ENCODE assay signal across 14 cellular contexts in genomic region chr10:97780991-97781540, GRCh38. TPM values are rescaled to one million over a fixed set of nuclear protein-coding genes. Genes with fewer than 3 reads are reported as not detected.
DNase-seq lines count a peak whose midpoint lies in the region; ATAC-seq and TF ChIP-seq lines count a peak whose summit lies in the region.
"Had no signal": no experiment of that assay in that cellular context is flagged by ENCODE, and none has a peak within 500 bp of the region (broad histone marks: within the 10 kb centered on the region; RNA-seq: fewer than 3 reads in every experiment).

No MANE protein-coding gene starts in this region.

- intact Hi-C loops in IMR-90 (cut with micrococcal nuclease) (no loop called here), A673 (cut with micrococcal nuclease; ENCODE audit: unreplicated experiment) (no loop called here)

- DNase-seq in IMR-90 (no peak), astrocyte of the hippocampus (ENCODE audit: low read depth, low spot score) (peak; percentile 46), mesendoderm (no peak), D341Med (ENCODE audit: low spot score) (no peak), A673 (ENCODE audit: low spot score) (no peak), GM10248 (ENCODE audit: extremely low spot score) (no peak)
- DNase-seq in effector CD8-positive, alpha-beta T cell (lab: John Stamatoyannopoulos, UW) = no peak
- DNase-seq: activated effector memory CD4-positive, alpha-beta T cell treated with Interleukin-2 at 50 U/mL for 16 hours; glutamatergic neuron; NCI-H146 had no signal

- TF ChIP-seq RAD21 in IMR-90 (IDR thresholded peaks at IDR 0.05; ENCODE audit: low read length) = no peak

- peak; percentile 24 for ATAC-seq in IMR-90 (ENCODE audit: low read depth)

- POLR2A ChIA-PET in IMR-90 (lab: Charles Lee; ENCODE audit: unreplicated experiment) = no interaction called here
- POLR2A ChIA-PET in A673 (lab: Charles Lee; ENCODE audit: low non-redundant PET) = no interaction called here
- POLR2A ChIA-PET in GM10248 (lab: Yijun Ruan, JAX) = no interaction called here

- no peak overlapping the region for H3K14ac ChIP-seq in IMR-90 (replicated peaks; ENCODE audit: low read depth, low read length)

- H2BK5ac ChIP-seq in IMR-90 (ENCODE audit: low read depth, low read length, poor library complexity, severe bottlenecking) (no peak overlapping the region), mesendoderm (ENCODE audit: low read length) (no peak overlapping the region)

- WGBS in IMR-90 (ENCODE audit: extremely low coverage in 2 of 2, insufficient read length in 1 of 2), 2 experiments = 0% methylated on average over 2 of the region's 6 CpGs; no CpG with 5 or more reads in 1 of the 2 experiments
- WGBS in mesendoderm (ENCODE audit: extremely low coverage, insufficient coverage, low lambda C conversion rate) = no CpG with 5 or more reads among the region's 6 CpGs

- CTCF ChIA-PET in IMR-90 (lab: Yijun Ruan, JAX) = no interaction called here
- CTCF ChIA-PET in A673 (lab: Charles Lee) = interaction anchor here (0.6 kb wide), 1 partner anchor 1410 kb away, joined by 3 read pairs; no protein-coding TSS in a partner anchor
- CTCF ChIA-PET in GM10248 (lab: Yijun Ruan, JAX) = interaction anchor here (1.0 to 6.1 kb wide), 6 partner anchors 9 to 260 kb away, joined by 3 to 21 read pairs (median 3); no protein-coding TSS in a partner anchor

- H2AFZ ChIP-seq in ACC112 (ENCODE audit: low read length, unreplicated experiment) (peak overlapping the region; percentile 34), IMR-90 (replicated peaks; ENCODE audit: low read length, poor library complexity) (no peak overlapping the region)

- no peak overlapping the region for H3K4ac ChIP-seq in IMR-90 (ENCODE audit: low read depth, low read length)
- H3K4ac ChIP-seq in mesendoderm (ENCODE audit: low read depth, low read length) = no peak overlapping the region

- H3K23ac ChIP-seq in IMR-90 (ENCODE audit: low read depth, low read length) (no peak overlapping the region), mesendoderm (ENCODE audit: low read length) (no peak overlapping the region)

- no peak overlapping the region for H4K8ac ChIP-seq in IMR-90 (ENCODE audit: low read depth in 2 of 2, low read length in 2 of 2)
- H4K8ac ChIP-seq in mesendoderm (ENCODE audit: low read depth, low read length) = no peak overlapping the region

- H2AK5ac ChIP-seq in IMR-90 (ENCODE audit: low read depth, low read length) = no peak overlapping the region
- H2AK5ac ChIP-seq in mesendoderm (ENCODE audit: low read length) = no peak overlapping the region

- no peak for TF ChIP-seq CTCF in IMR-90 (conservative IDR thresholded peaks at IDR 0.05; ENCODE audit: low read depth, low read length)
- TF ChIP-seq CTCF in A673 (conservative IDR thresholded peaks at IDR 0.05; ENCODE audit: low read depth, low read length) = no peak
- TF ChIP-seq CTCF in GM10248 (IDR thresholded peaks at IDR 0.05; ENCODE audit: control extremely low read depth, extremely low read depth, low read depth, missing control alignments) = no peak

- H3K4me3 ChIP-seq in ACC112 (ENCODE audit: low read depth, low read length) (no peak overlapping the region), IMR-90 (ENCODE audit: insufficient read depth, low read depth, low read length) (no peak overlapping the region), mesendoderm (ENCODE audit: low read length) (no peak overlapping the region), A673 (ENCODE audit: low read depth, low read length, poor library complexity, severe bottlenecking) (no peak overlapping the region)

- no peaks in the 10 kb centered on the region for H4K20me1 ChIP-seq in IMR-90 (ENCODE audit: insufficient read depth, low read length)

- H4K5ac ChIP-seq in IMR-90 (ENCODE audit: low read depth, low read length) = no peak overlapping the region
- H4K5ac ChIP-seq in mesendoderm (ENCODE audit: low read length) = no peak overlapping the region

- no peak overlapping the region for H3K18ac ChIP-seq in IMR-90 (ENCODE audit: low read depth, low read length)
- H3K18ac ChIP-seq in mesendoderm (ENCODE audit: low read length) = no peak overlapping the region

- no TSS peak for BruUV-seq in IMR-90 (replicated peaks; lab: Mats Ljungman, UMichigan)
- no TSS peak for BruUV-seq in A673 (replicated peaks; lab: Mats Ljungman, UMichigan)

- H2BK120ac ChIP-seq in IMR-90 (ENCODE audit: low read depth, low read length) (no peak overlapping the region), mesendoderm (ENCODE audit: low read depth, low read length) (no peak overlapping the region)

- H3K9me3 ChIP-seq in IMR-90 (ENCODE audit: control insufficient read depth, insufficient read depth, low read length) = no peaks in the 10 kb centered on the region
- no peaks in the 10 kb centered on the region for H3K9me3 ChIP-seq in A673 (ENCODE audit: low read depth, low read length, poor library complexity, severe bottlenecking)

- in situ Hi-C loops in IMR-90 (cut with MboI; ENCODE audit: low sequenced_read_pairs) = loop anchor here (25.0 kb wide), 1 partner anchor 256 kb away; the partner anchor contains the start of gene CRTAC1

- H2BK20ac ChIP-seq in IMR-90 (ENCODE audit: low read depth, low read length) = no peak overlapping the region

- H3K79me2 ChIP-seq in ACC112 (ENCODE audit: control insufficient read depth, insufficient read depth, low read length, unreplicated experiment) (no peaks in the 10 kb centered on the region), mesendoderm (ENCODE audit: control insufficient read depth, insufficient read depth, low read length) (no peaks in the 10 kb centered on the region)

- dilution Hi-C loops in IMR-90 (cut with HindIII; ENCODE audit: low sequenced_read_pairs, unreplicated experiment) = no loop called here

- peaks cover 9% of the 10 kb centered on the region for H3K4me1 ChIP-seq in ACC112 (ENCODE audit: control insufficient read depth, insufficient read depth, low read length, unreplicated experiment)
- no peaks in the 10 kb centered on the region for H3K4me1 ChIP-seq in IMR-90 (ENCODE audit: control insufficient read depth, insufficient read depth, low read length)
- H3K4me1 ChIP-seq in mesendoderm (ENCODE audit: control insufficient read depth, low read depth, low read length) = peaks cover 8% of the 10 kb centered on the region
- H3K4me1 ChIP-seq in A673 (ENCODE audit: insufficient read depth, low read length, poor library complexity, severe bottlenecking) = peaks cover 12% of the 10 kb centered on the region

- no peak overlapping the region for H2AK9ac ChIP-seq in IMR-90 (replicated peaks; ENCODE audit: low read depth, low read length, poor library complexity)

- H2BK15ac ChIP-seq in IMR-90 (ENCODE audit: low read depth, low read length) (no peak overlapping the region), mesendoderm (replicated peaks; ENCODE audit: low read depth) (no peak overlapping the region)

- no peak overlapping the region for H3K9ac ChIP-seq in IMR-90 (ENCODE audit: low read depth, low read length)
- H3K9ac ChIP-seq in mesendoderm (ENCODE audit: low read length) = no peak overlapping the region

- H3K36me3 ChIP-seq in ACC112 (ENCODE audit: insufficient read depth, low read length) (no peaks in the 10 kb centered on the region), IMR-90 (ENCODE audit: control insufficient read depth, insufficient read depth, low read length) (no peaks in the 10 kb centered on the region), mesendoderm (ENCODE audit: control insufficient read depth, insufficient read depth, low read length) (no peaks in the 10 kb centered on the region), A673 (ENCODE audit: insufficient read depth, low read length, poor library complexity, severe bottlenecking) (no peaks in the 10 kb centered on the region)

- H3K56ac ChIP-seq in IMR-90 (ENCODE audit: extremely low read depth, insufficient read depth, low read length) (no peak overlapping the region), mesendoderm (ENCODE audit: low read length) (peak overlapping the region; percentile 6)

- no peak overlapping the region for H4K91ac ChIP-seq in IMR-90 (ENCODE audit: insufficient read depth, low read depth, low read length)

- H3K27me3 ChIP-seq in ACC112 (ENCODE audit: insufficient read depth, low read length) (no peaks in the 10 kb centered on the region), IMR-90 (ENCODE audit: control insufficient read depth, insufficient read depth, low read length) (peaks cover 48% of the 10 kb centered on the region), mesendoderm (ENCODE audit: insufficient read depth, low read length, poor library complexity) (no peaks in the 10 kb centered on the region), A673 (replicated peaks; ENCODE audit: insufficient read depth, low read depth, low read length, poor library complexity) (no peaks in the 10 kb centered on the region)

- no peaks in the 10 kb centered on the region for H3K9me1 ChIP-seq in IMR-90 (ENCODE audit: insufficient read depth, low read length)

- H3K27ac ChIP-seq in ACC112 (ENCODE audit: low read depth, low read length) = no peak overlapping the region
- H3K27ac ChIP-seq in IMR-90 (ENCODE audit: insufficient read depth, low read length) = no peak overlapping the region
- no peak overlapping the region for H3K27ac ChIP-seq in mesendoderm (ENCODE audit: low read depth, low read length)
- H3K27ac ChIP-seq in A673 (ENCODE audit: low read depth, low read length, poor library complexity, severe bottlenecking) = no peak overlapping the region
- H3K27ac ChIP-seq: C4-2B, VCaP had no signal

- TF ChIP-seq POLR2A in IMR-90 (IDR thresholded peaks at IDR 0.05; ENCODE audit: low read depth, low read length) = no peak

- H3K79me1 ChIP-seq in IMR-90 (ENCODE audit: low read depth in 1 of 2, low read length in 2 of 2) (no peaks in the 10 kb centered on the region), mesendoderm (ENCODE audit: low read length) (no peaks in the 10 kb centered on the region)

- H3K4me2 ChIP-seq in IMR-90 (ENCODE audit: low read depth, low read length) (no peak overlapping the region), mesendoderm (ENCODE audit: low read length) (no peak overlapping the region)

TF ChIP-seq in IMR-90, 13 proteins besides CTCF, POLR2A, EP300 and RAD21 (continues in another document):
- no peak for TF ChIP-seq SMC3 (IDR thresholded peaks at IDR 0.05; ENCODE audit: low read depth, low read length)
- TF ChIP-seq CEBPB (IDR thresholded peaks at IDR 0.05; ENCODE audit: low read depth, low read length) = no peak
- TF ChIP-seq MAZ (IDR thresholded peaks at IDR 0.05; ENCODE audit: borderline replicate concordance, low read depth, low read length) = no peak

RNA-seq across cellular contexts. Expression of gene SFRP5, which starts 9.3 kb away (rescaled TPM):
- total RNA-seq in IMR-90 (2012; rRNA removed) = not detected in 2 replicates
- polyA plus RNA-seq in IMR-90 (2012; rRNA removed) = not detected in 2 replicates
- polyA plus RNA-seq in IMR-90 (2012; cell fraction: cytosol; rRNA removed) = not detected in 2 replicates
- not detected in 2 replicates for polyA plus RNA-seq in IMR-90 (2012; cell fraction: nucleus; rRNA removed; ENCODE audit: low replicate concordance)
- polyA plus RNA-seq in mesendoderm (2013, experiment 1 of 2) = 0.98 TPM
- 0.90 TPM for polyA plus RNA-seq in mesendoderm (2013, experiment 2 of 2)
- total RNA-seq in A673 (2021) = not detected in 2 replicates
- total RNA-seq: OCI-LY7 had no signal

RNA-seq across cellular contexts. Expression of gene ZFYVE27, which starts 44.1 kb away (rescaled TPM):
- total RNA-seq in IMR-90 (2012; rRNA removed) (12.8 and 13.1 TPM in 2 replicates), A673 (2021) (26.8 and 31.7 TPM in 2 replicates)
- polyA plus RNA-seq in IMR-90 (2012; rRNA removed) = 18.7 and 22.2 TPM in 2 replicates
- polyA plus RNA-seq in IMR-90 (2012; cell fraction: cytosol; rRNA removed) = 12.2 and 16.5 TPM in 2 replicates
- polyA plus RNA-seq in IMR-90 (2012; cell fraction: nucleus; rRNA removed; ENCODE audit: low replicate concordance) = 83.7 and 91.3 TPM in 2 replicates
- polyA plus RNA-seq in mesendoderm (2013, experiment 1 of 2) = 9.5 TPM
- polyA plus RNA-seq in mesendoderm (2013, experiment 2 of 2) = 8.5 TPM
